ENCODE assay signal across 8 cellular contexts in the genomic region with DNA sequence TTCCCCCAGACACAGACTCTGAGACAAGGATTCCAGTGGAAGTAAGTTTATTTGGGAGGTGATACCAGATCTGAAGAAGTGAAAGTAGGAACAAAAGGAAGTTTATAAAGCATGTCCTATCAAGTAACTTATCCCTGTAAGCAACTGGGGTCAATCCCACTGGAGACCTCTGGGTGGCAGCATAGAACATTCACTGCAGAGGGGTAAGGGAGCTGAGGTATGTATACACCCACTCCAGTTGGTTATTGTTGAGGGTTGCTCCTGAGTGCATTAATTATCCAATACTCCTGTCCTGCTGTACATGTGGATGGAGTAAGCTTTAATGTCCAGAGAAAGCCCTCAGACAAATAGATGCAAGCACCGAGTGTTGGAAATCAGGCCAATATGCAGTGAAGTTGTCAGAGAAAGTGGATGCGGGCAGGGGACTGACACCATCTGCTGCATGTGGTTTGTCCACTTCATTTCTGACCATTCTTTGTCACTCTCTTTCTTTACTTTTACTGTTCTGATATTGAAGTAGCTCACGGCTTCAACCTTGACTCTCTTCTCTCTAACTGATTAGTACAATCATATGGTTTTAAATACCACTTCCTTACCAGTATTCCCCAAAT. TPM values are rescaled to one million over a fixed set of nuclear protein-coding genes. Genes with fewer than 3 reads are reported as not detected.
DNase-seq lines count a peak whose midpoint lies in the region; ATAC-seq, FAIRE-seq and TF ChIP-seq lines count a peak whose summit lies in the region.

No MANE protein-coding gene starts in this region.

- H3K27ac ChIP-seq in keratinocyte (ENCODE audit: control insufficient read depth, insufficient read depth, low read length) (no peak overlapping the region), upper lobe of left lung (no peak overlapping the region)

- no peak for TF ChIP-seq EP300 in upper lobe of left lung (IDR thresholded peaks at IDR 0.05)

- H3K4me3 ChIP-seq in keratinocyte (ENCODE audit: control insufficient read depth in 2 of 3, extremely low read depth in 1 of 3, insufficient read depth in 2 of 3, low read depth in 1 of 3, low read length in 3 of 3) (no peak overlapping the region), upper lobe of left lung (no peak overlapping the region)

- FAIRE-seq in keratinocyte (lab: Jason Lieb, UNC) = no peak

- H3K36me3 Mint-ChIP-seq in activated T-helper 17 cell treated with anti-CD3 and anti-CD28 coated beads, Interleukin-2, amount 50 U/mL, for 72 hours (ENCODE audit: low read depth) = no peaks in the 10 kb centered on the region

- H2AFZ ChIP-seq in keratinocyte (ENCODE audit: control insufficient read depth, low read length) = no peak overlapping the region

- TF ChIP-seq POLR2A in upper lobe of left lung (IDR thresholded peaks at IDR 0.05) = no peak
- TF ChIP-seq POLR2A in GM18505 (IDR thresholded peaks at IDR 0.05; ENCODE audit: borderline replicate concordance, extremely low read depth, insufficient read depth, insufficient read length) = no peak

- no peak overlapping the region for H3K9ac ChIP-seq in keratinocyte (ENCODE audit: control insufficient read depth, extremely low read depth, insufficient read depth, low read length)

- H3K4me2 ChIP-seq in keratinocyte (ENCODE audit: control insufficient read depth, extremely low read depth, insufficient read depth, low read depth, low read length) = no peak overlapping the region

- H3K9me3 ChIP-seq in keratinocyte (ENCODE audit: control insufficient read depth, low read depth, low read length) = no peaks in the 10 kb centered on the region
- H3K9me3 ChIP-seq in upper lobe of left lung = peaks cover 0 to 6% (median 0%) of the 10 kb centered on the region in 4 donors

- H3K36me3 ChIP-seq in keratinocyte (ENCODE audit: control insufficient read depth in 2 of 2, extremely low read depth in 1 of 2, insufficient read depth in 2 of 2, low read length in 2 of 2) = no peaks in the 10 kb centered on the region
- no peaks in the 10 kb centered on the region for H3K36me3 ChIP-seq in upper lobe of left lung

- H3K79me2 ChIP-seq in keratinocyte (ENCODE audit: control insufficient read depth, insufficient read depth, low read length) = no peaks in the 10 kb centered on the region

- dilution Hi-C loops in keratinocyte (cut with MboI; ENCODE audit: extremely low pct_ligation_motif_present, low sequenced_read_pairs) = no loop called here

- H3K27me3 ChIP-seq in keratinocyte (ENCODE audit: control insufficient read depth, extremely low read depth, insufficient read depth, low read length) (no peaks in the 10 kb centered on the region), upper lobe of left lung (no peaks in the 10 kb centered on the region)

- H3K4me1 ChIP-seq in keratinocyte (ENCODE audit: control insufficient read depth, extremely low read depth, insufficient read depth, low read length) (no peaks in the 10 kb centered on the region), upper lobe of left lung (peaks cover 0 to 3% (median 0%) of the 10 kb centered on the region in 4 donors)

- DNase-seq in SIG-M5 treated with dmso at 0.1 percent for 504 hours (lab: John Stamatoyannopoulos, UW; ENCODE audit: unreplicated experiment) (peak; percentile 23), SIG-M5 (lab: John Stamatoyannopoulos, UW) (no peak), NCI-H1694 treated with DMSO at 0.1 percent for 48 hours (lab: John Stamatoyannopoulos, UW) (peak; percentile 18), keratinocyte (ENCODE audit: low read depth, low spot score) (no peak), upper lobe of left lung (no peak)

- peaks cover 12% of the 10 kb centered on the region for H3K27me3 Mint-ChIP-seq in activated T-helper 17 cell treated with anti-CD3 and anti-CD28 coated beads, Interleukin-2, amount 50 U/mL, for 72 hours

- TF ChIP-seq CTCF in keratinocyte (optimal IDR thresholded peaks at IDR 0.05 in 1 of 3, IDR thresholded peaks at IDR 0.05 in 1 of 3, conservative IDR thresholded peaks at IDR 0.05 in 1 of 3; ENCODE audit: extremely low read depth in 1 of 3, insufficient read depth in 2 of 3, low read length in 3 of 3) = peak; percentile 65 to 74 (median 67)
- TF ChIP-seq CTCF in upper lobe of left lung (IDR thresholded peaks at IDR 0.05) = peak in 4 of 6 experiments; percentile 31 to 37 (median 34)

- peaks cover 5% of the 10 kb centered on the region for H3K4me1 Mint-ChIP-seq in activated T-helper 17 cell treated with anti-CD3 and anti-CD28 coated beads, Interleukin-2, amount 50 U/mL, for 72 hours

- ATAC-seq in activated T-helper 17 cell treated with anti-CD3 and anti-CD28 coated beads, Interleukin-2, amount 50 U/mL, for 72 hours (replicated peaks) = peak; percentile 59
- ATAC-seq in upper lobe of left lung (ENCODE audit: low FRiP score in 2 of 2) = no peak
- ATAC-seq in GM18505 (IDR thresholded peaks at IDR 0.05; ENCODE audit: unreplicated experiment) = no peak
- ATAC-seq in GM19328 (IDR thresholded peaks at IDR 0.05; ENCODE audit: unreplicated experiment) = no peak

- H3K9me1 ChIP-seq in keratinocyte (ENCODE audit: control insufficient read depth, extremely low read depth, insufficient read depth, low read length) = no peaks in the 10 kb centered on the region

- H3K4me3 Mint-ChIP-seq in activated T-helper 17 cell treated with anti-CD3 and anti-CD28 coated beads, Interleukin-2, amount 50 U/mL, for 72 hours = no peak overlapping the region

- no peak overlapping the region for H3K27ac Mint-ChIP-seq in activated T-helper 17 cell treated with anti-CD3 and anti-CD28 coated beads, Interleukin-2, amount 50 U/mL, for 72 hours

- no peaks in the 10 kb centered on the region for H3K9me3 Mint-ChIP-seq in activated T-helper 17 cell treated with anti-CD3 and anti-CD28 coated beads, Interleukin-2, amount 50 U/mL, for 72 hours

- no peaks in the 10 kb centered on the region for H4K20me1 ChIP-seq in keratinocyte (ENCODE audit: control insufficient read depth, extremely low read depth, insufficient read depth, low read length)

- WGBS in upper lobe of left lung, 2 donors = 91 to 97% methylated on average over 3 of the region's 3 CpGs

RNA-seq across cellular contexts. Expression of a gene that starts 46.7 kb away (rescaled TPM):
- under 1 TPM; 0.06 to 0.29 TPM for total RNA-seq in activated T-helper 17 cell treated with anti-CD3 and anti-CD28 coated beads, Interleukin-2, amount 50 U/mL, for 72 hours
- 2.5 to 14.9 TPM (median 4.1 TPM) in 3 replicates for polyA plus RNA-seq in keratinocyte
- 39.1 TPM for polyA plus RNA-seq in keratinocyte (2011; ENCODE audit: low read depth)
- polyA plus RNA-seq in keratinocyte (2011; cell fraction: cytosol; rRNA removed) = 1.7 and 3.5 TPM in 2 replicates
- polyA plus RNA-seq in keratinocyte (2011; cell fraction: nucleus; rRNA removed) = 29.6 and 36.8 TPM in 2 replicates
- 4.2 and 45.4 TPM in 2 replicates for polyA plus RNA-seq in keratinocyte (2012; ENCODE audit: low replicate concordance)
- 17.6 to 102 TPM (median 31.2 TPM) in 3 replicates for polyA minus RNA-seq in keratinocyte
- polyA minus RNA-seq in keratinocyte (2011; cell fraction: cytosol; rRNA and poly(A)+ RNA removed) = 58.3 TPM
- polyA minus RNA-seq in keratinocyte (2011; cell fraction: nucleus; rRNA and poly(A)+ RNA removed) = 138 and 146 TPM in 2 replicates
- 10 to 100 TPM; 23.9 to 56.6 (median 43.1) TPM for total RNA-seq in upper lobe of left lung

RNA-seq across cellular contexts. Expression of a gene that starts 46.9 kb away (rescaled TPM):
- 1 to 10 TPM in 1 of 2 donors, under 1 TPM in 1; 0.26 to 2.6 TPM for total RNA-seq in activated T-helper 17 cell treated with anti-CD3 and anti-CD28 coated beads, Interleukin-2, amount 50 U/mL, for 72 hours
- 5.8 to 8.8 TPM (median 6.4 TPM) in 3 replicates for polyA plus RNA-seq in keratinocyte
- 0.34 TPM for polyA plus RNA-seq in keratinocyte (2011; ENCODE audit: low read depth)
- 3.5 and 9.1 TPM in 2 replicates for polyA plus RNA-seq in keratinocyte (2011; cell fraction: cytosol; rRNA removed)
- polyA plus RNA-seq in keratinocyte (2011; cell fraction: nucleus; rRNA removed) = 12.5 and 17.8 TPM in 2 replicates
- 0.87 and 10.6 TPM in 2 replicates for polyA plus RNA-seq in keratinocyte (2012; ENCODE audit: low replicate concordance)
- 4.9 to 11.6 TPM (median 5.7 TPM) in 3 replicates for polyA minus RNA-seq in keratinocyte
- polyA minus RNA-seq in keratinocyte (2011; cell fraction: cytosol; rRNA and poly(A)+ RNA removed) = 21.3 TPM
- polyA minus RNA-seq in keratinocyte (2011; cell fraction: nucleus; rRNA and poly(A)+ RNA removed) = 7.0 and 7.4 TPM in 2 replicates
- total RNA-seq in upper lobe of left lung = 10 to 100 TPM in 5 of 6 donors, 1 to 10 TPM in 1; 7.0 to 28.4 (median 14.2) TPM

Comparison
In these comparisons a context has a peak if more than half of its experiments do, and no peak if none do; other contexts are left out.
1. DNase-seq: peak in SIG-M5 treated with dmso at 0.1 percent for 504 hours (single experiment) and NCI-H1694 treated with DMSO at 0.1 percent for 48 hours (single experiment); none in SIG-M5 (single experiment), keratinocyte (single experiment) and upper lobe of left lung (0 of 2).
2. RNA of a gene that starts 46.7 kb away (total RNA-seq): 23.9 to 56.6 TPM in upper lobe of left lung; 0.06 to 0.29 TPM in activated T-helper 17 cell treated with anti-CD3 and anti-CD28 coated beads, Interleukin-2, amount 50 U/mL, for 72 hours; every median in the first group is over 10 times any median in the second.